Comparison of ENCODE assay signal across 17 cellular contexts in the genomic region with DNA sequence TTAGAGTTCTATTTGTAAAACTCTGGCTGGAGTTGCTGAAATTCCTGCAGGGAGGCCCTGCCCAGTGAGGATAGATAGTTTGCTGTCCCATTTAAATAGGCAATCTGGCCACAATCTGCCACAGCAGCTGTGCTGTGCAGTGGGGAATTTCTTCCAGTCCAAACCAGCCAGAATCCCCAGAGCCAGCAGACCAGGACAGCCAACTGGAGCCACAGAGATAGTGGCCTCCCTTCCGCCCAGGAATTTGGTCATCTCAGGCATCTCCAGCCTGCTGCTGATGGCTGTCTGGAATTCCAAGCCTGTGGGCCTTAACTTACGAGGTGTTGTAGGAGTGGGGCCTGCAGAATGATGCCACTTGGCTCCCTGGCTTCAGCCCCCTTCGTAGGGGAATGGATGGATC.
"Had no signal": no experiment of that assay in that cellular context is flagged by ENCODE, and none has a peak within 500 bp of the region (broad histone marks: within the 10 kb centered on the region; RNA-seq: fewer than 3 reads in every experiment).

No MANE protein-coding gene starts in this region.

- H3K4me3 ChIP-seq: colonic mucosa, esophagus squamous epithelium, heart right ventricle, left ventricle myocardium inferior, lower lobe of right lung, skin epidermis, testis, tibial nerve had no signal

- ATAC-seq: foreskin keratinocyte; heart right ventricle; naive thymus-derived CD8-positive, alpha-beta T cell; sciatic nerve; stimulated activated naive B cell treated with anti-CD40 and anti-IgM and Interleukin-4, amounts not matched to agents 10 μg/mL and 1 μg/mL and 100 μg/mL, for 72 hours; stimulated activated naive CD8-positive, alpha-beta T cell treated with anti-CD3 and anti-CD28 coated beads, Interleukin-15, amount 100 ng/mL, for 72 hours had no signal

- H3K4me3 Mint-ChIP-seq: memory B cell; naive thymus-derived CD8-positive, alpha-beta T cell; stimulated activated naive B cell treated with anti-CD40 and anti-IgM and Interleukin-4, amounts not matched to agents 10 μg/mL and 1 μg/mL and 100 μg/mL, for 72 hours; stimulated activated naive CD8-positive, alpha-beta T cell treated with anti-CD3 and anti-CD28 coated beads, Interleukin-15, amount 100 ng/mL, for 72 hours had no signal

- H3K4me1 Mint-ChIP-seq: memory B cell; naive thymus-derived CD8-positive, alpha-beta T cell; stimulated activated naive B cell treated with anti-CD40 and anti-IgM and Interleukin-4, amounts not matched to agents 10 μg/mL and 1 μg/mL and 100 μg/mL, for 72 hours; stimulated activated naive CD8-positive, alpha-beta T cell treated with anti-CD3 and anti-CD28 coated beads, Interleukin-15, amount 100 ng/mL, for 72 hours had no signal

- H3K27me3 Mint-ChIP-seq: memory B cell; naive thymus-derived CD8-positive, alpha-beta T cell; stimulated activated naive B cell treated with anti-CD40 and anti-IgM and Interleukin-4, amounts not matched to agents 10 μg/mL and 1 μg/mL and 100 μg/mL, for 72 hours; stimulated activated naive CD8-positive, alpha-beta T cell treated with anti-CD3 and anti-CD28 coated beads, Interleukin-15, amount 100 ng/mL, for 72 hours had no signal

- H3K27ac ChIP-seq: colonic mucosa, esophagus squamous epithelium, foreskin keratinocyte, heart right ventricle, left ventricle myocardium inferior, lower lobe of right lung, skin epidermis, testis, tibial nerve had no signal

- H3K27me3 ChIP-seq: colonic mucosa, esophagus squamous epithelium, foreskin keratinocyte, heart right ventricle, testis, tibial nerve had no signal

- H3K4me1 ChIP-seq: colonic mucosa, esophagus squamous epithelium, foreskin keratinocyte, heart right ventricle, left ventricle myocardium inferior, lower lobe of right lung, testis, tibial nerve had no signal

- H3K27ac Mint-ChIP-seq: memory B cell; naive thymus-derived CD8-positive, alpha-beta T cell; stimulated activated naive B cell treated with anti-CD40 and anti-IgM and Interleukin-4, amounts not matched to agents 10 μg/mL and 1 μg/mL and 100 μg/mL, for 72 hours; stimulated activated naive CD8-positive, alpha-beta T cell treated with anti-CD3 and anti-CD28 coated beads, Interleukin-15, amount 100 ng/mL, for 72 hours had no signal

- DNase-seq: colonic mucosa; dermis blood vessel endothelial cell; esophagus squamous epithelium; foreskin keratinocyte; heart right ventricle; left ventricle myocardium inferior; lower lobe of right lung; naive thymus-derived CD8-positive, alpha-beta T cell; stimulated activated CD4-positive, alpha-beta T cell treated with anti-CD3 and anti-CD28 coated beads, Interleukin-2, amount 100 ng/mL, for 24 hours; stimulated activated CD4-positive, alpha-beta T cell treated with anti-CD3 and anti-CD28 coated beads, Interleukin-4, amount 100 ng/mL, for 4 hours; stimulated activated naive B cell treated with anti-CD40 and anti-IgM and Interleukin-4, amounts not matched to agents 10 μg/mL and 1 μg/mL and 100 μg/mL, for 72 hours; stimulated activated naive CD8-positive, alpha-beta T cell treated with anti-CD3 and anti-CD28 coated beads, Interleukin-15, amount 100 ng/mL, for 72 hours; testis had no signal

- H3K36me3 Mint-ChIP-seq: memory B cell; naive thymus-derived CD8-positive, alpha-beta T cell; stimulated activated naive B cell treated with anti-CD40 and anti-IgM and Interleukin-4, amounts not matched to agents 10 μg/mL and 1 μg/mL and 100 μg/mL, for 72 hours had no signal

- H3K9me3 ChIP-seq: colonic mucosa, esophagus squamous epithelium, lower lobe of right lung, testis, tibial nerve had no signal

- H3K36me3 ChIP-seq: colonic mucosa, esophagus squamous epithelium, heart right ventricle, left ventricle myocardium inferior, lower lobe of right lung, tibial nerve had no signal
